Comparison of ENCODE assay signal across 2 cellular contexts in the genomic region with DNA sequence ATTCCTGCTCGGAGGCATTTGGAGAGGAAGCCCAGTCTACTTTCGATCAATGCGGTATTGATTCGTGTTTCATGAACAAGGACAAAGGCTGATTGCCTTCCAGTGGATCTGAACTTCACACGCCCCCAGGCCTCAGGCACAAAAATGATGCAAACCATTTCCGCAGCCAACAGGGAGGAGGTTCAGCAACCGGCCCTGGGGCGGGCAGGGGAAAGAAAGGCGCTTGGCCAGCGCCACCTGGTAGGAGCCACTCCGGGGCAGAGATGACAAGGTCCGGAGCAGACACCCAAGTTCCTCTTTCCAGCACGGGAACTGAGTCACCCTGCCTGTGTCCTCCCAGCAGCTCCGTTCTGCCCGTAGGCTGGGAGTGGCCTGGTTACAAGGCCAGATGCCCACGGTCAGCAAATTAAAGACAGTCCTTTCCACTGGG.
TF ChIP-seq lines count a peak whose summit lies in the region.

No MANE protein-coding gene starts in this region.

TF ChIP-seq in K562, 482 proteins besides CTCF, POLR2A, EP300 and RAD21 (continued from another document and continues in another):
- TF ChIP-seq, protein P1, sequence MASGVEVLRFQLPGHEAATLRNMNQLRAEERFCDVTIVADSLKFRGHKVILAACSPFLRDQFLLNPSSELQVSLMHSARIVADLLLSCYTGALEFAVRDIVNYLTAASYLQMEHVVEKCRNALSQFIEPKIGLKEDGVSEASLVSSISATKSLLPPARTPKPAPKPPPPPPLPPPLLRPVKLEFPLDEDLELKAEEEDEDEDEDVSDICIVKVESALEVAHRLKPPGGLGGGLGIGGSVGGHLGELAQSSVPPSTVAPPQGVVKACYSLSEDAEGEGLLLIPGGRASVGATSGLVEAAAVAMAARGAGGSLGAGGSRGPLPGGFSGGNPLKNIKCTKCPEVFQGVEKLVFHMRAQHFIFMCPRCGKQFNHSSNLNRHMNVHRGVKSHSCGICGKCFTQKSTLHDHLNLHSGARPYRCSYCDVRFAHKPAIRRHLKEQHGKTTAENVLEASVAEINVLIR (CRISPR knock-in tag; IDR thresholded peaks at IDR 0.05): no peak
- peak; percentile 33; the same call in 1 of the 2 replicates for TF ChIP-seq JUN (IDR thresholded peaks at IDR 0.05; ENCODE audit: borderline replicate concordance, low read depth, low read length)
- TF ChIP-seq JUN (CRISPR knock-in tag; IDR thresholded peaks at IDR 0.05; ENCODE audit: borderline replicate concordance): no peak
- TF ChIP-seq YY1 (IDR thresholded peaks at IDR 0.05; ENCODE audit: borderline replicate concordance in 1 of 3, control insufficient read depth in 1 of 3, extremely low read depth in 1 of 3, insufficient read depth in 3 of 3, insufficient read length in 1 of 3, insufficient replicate concordance in 2 of 3, low read depth in 1 of 3, low read length in 2 of 3): no peak
- TF ChIP-seq RHOXF2B (CRISPR knock-in tag; conservative IDR thresholded peaks at IDR 0.05): no peak
- TF ChIP-seq, protein P2, sequence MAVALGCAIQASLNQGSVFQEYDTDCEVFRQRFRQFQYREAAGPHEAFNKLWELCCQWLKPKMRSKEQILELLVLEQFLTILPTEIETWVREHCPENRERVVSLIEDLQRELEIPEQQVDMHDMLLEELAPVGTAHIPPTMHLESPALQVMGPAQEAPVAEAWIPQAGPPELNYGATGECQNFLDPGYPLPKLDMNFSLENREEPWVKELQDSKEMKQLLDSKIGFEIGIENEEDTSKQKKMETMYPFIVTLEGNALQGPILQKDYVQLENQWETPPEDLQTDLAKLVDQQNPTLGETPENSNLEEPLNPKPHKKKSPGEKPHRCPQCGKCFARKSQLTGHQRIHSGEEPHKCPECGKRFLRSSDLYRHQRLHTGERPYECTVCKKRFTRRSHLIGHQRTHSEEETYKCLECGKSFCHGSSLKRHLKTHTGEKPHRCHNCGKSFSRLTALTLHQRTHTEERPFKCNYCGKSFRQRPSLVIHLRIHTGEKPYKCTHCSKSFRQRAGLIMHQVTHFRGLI (CRISPR knock-in tag; IDR thresholded peaks at IDR 0.05): no peak
- no peak for TF ChIP-seq SREBF1 (IDR thresholded peaks at IDR 0.05; ENCODE audit: borderline replicate concordance, low read depth, low read length)
- TF ChIP-seq, protein P3, sequence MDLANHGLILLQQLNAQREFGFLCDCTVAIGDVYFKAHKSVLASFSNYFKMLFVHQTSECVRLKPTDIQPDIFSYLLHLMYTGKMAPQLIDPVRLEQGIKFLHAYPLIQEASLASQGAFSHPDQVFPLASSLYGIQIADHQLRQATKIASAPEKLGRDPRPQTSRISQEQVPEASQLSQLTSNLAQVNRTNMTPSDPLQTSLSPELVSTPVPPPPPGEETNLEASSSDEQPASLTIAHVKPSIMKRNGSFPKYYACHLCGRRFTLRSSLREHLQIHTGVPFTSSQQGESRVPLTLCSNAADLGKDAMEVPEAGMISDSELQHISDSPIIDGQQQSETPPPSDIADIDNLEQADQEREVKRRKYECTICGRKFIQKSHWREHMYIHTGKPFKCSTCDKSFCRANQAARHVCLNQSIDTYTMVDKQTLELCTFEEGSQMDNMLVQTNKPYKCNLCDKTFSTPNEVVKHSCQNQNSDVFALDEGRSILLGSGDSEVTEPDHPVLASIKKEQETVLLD (IDR thresholded peaks at IDR 0.05): no peak
- TF ChIP-seq, protein P4, sequence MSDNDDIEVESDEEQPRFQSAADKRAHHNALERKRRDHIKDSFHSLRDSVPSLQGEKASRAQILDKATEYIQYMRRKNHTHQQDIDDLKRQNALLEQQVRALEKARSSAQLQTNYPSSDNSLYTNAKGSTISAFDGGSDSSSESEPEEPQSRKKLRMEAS (CRISPR knock-in tag; IDR thresholded peaks at IDR 0.05): peak; percentile 18; the same call in 1 of the 2 replicates
- TF ChIP-seq, protein P5, sequence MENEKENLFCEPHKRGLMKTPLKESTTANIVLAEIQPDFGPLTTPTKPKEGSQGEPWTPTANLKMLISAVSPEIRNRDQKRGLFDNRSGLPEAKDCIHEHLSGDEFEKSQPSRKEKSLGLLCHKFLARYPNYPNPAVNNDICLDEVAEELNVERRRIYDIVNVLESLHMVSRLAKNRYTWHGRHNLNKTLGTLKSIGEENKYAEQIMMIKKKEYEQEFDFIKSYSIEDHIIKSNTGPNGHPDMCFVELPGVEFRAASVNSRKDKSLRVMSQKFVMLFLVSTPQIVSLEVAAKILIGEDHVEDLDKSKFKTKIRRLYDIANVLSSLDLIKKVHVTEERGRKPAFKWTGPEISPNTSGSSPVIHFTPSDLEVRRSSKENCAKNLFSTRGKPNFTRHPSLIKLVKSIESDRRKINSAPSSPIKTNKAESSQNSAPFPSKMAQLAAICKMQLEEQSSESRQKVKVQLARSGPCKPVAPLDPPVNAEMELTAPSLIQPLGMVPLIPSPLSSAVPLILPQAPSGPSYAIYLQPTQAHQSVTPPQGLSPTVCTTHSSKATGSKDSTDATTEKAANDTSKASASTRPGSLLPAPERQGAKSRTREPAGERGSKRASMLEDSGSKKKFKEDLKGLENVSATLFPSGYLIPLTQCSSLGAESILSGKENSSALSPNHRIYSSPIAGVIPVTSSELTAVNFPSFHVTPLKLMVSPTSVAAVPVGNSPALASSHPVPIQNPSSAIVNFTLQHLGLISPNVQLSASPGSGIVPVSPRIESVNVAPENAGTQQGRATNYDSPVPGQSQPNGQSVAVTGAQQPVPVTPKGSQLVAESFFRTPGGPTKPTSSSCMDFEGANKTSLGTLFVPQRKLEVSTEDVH (IDR thresholded peaks at IDR 0.05; ENCODE audit: low read depth, partially characterized antibody): no peak
- TF ChIP-seq ZZZ3 (IDR thresholded peaks at IDR 0.05): no peak
- TF ChIP-seq, protein P6, sequence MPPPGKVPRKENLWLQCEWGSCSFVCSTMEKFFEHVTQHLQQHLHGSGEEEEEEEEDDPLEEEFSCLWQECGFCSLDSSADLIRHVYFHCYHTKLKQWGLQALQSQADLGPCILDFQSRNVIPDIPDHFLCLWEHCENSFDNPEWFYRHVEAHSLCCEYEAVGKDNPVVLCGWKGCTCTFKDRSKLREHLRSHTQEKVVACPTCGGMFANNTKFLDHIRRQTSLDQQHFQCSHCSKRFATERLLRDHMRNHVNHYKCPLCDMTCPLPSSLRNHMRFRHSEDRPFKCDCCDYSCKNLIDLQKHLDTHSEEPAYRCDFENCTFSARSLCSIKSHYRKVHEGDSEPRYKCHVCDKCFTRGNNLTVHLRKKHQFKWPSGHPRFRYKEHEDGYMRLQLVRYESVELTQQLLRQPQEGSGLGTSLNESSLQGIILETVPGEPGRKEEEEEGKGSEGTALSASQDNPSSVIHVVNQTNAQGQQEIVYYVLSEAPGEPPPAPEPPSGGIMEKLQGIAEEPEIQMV (tag; conservative IDR thresholded peaks at IDR 0.05; ENCODE audit: low read depth): no peak
- no peak for TF ChIP-seq NR2F6 (CRISPR knock-in tag; IDR thresholded peaks at IDR 0.05)
- TF ChIP-seq, protein P7, sequence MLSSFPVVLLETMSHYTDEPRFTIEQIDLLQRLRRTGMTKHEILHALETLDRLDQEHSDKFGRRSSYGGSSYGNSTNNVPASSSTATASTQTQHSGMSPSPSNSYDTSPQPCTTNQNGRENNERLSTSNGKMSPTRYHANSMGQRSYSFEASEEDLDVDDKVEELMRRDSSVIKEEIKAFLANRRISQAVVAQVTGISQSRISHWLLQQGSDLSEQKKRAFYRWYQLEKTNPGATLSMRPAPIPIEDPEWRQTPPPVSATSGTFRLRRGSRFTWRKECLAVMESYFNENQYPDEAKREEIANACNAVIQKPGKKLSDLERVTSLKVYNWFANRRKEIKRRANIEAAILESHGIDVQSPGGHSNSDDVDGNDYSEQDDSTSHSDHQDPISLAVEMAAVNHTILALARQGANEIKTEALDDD (IDR thresholded peaks at IDR 0.05): no peak

TF ChIP-seq in liver, 16 proteins besides CTCF, POLR2A, EP300 and RAD21 (continued from another document):
- TF ChIP-seq, protein P8, sequence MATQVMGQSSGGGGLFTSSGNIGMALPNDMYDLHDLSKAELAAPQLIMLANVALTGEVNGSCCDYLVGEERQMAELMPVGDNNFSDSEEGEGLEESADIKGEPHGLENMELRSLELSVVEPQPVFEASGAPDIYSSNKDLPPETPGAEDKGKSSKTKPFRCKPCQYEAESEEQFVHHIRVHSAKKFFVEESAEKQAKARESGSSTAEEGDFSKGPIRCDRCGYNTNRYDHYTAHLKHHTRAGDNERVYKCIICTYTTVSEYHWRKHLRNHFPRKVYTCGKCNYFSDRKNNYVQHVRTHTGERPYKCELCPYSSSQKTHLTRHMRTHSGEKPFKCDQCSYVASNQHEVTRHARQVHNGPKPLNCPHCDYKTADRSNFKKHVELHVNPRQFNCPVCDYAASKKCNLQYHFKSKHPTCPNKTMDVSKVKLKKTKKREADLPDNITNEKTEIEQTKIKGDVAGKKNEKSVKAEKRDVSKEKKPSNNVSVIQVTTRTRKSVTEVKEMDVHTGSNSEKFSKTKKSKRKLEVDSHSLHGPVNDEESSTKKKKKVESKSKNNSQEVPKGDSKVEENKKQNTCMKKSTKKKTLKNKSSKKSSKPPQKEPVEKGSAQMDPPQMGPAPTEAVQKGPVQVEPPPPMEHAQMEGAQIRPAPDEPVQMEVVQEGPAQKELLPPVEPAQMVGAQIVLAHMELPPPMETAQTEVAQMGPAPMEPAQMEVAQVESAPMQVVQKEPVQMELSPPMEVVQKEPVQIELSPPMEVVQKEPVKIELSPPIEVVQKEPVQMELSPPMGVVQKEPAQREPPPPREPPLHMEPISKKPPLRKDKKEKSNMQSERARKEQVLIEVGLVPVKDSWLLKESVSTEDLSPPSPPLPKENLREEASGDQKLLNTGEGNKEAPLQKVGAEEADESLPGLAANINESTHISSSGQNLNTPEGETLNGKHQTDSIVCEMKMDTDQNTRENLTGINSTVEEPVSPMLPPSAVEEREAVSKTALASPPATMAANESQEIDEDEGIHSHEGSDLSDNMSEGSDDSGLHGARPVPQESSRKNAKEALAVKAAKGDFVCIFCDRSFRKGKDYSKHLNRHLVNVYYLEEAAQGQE (IDR thresholded peaks at IDR 0.05): peak; percentile 85
- TF ChIP-seq YY1 (IDR thresholded peaks at IDR 0.05) (peak; percentile 87), JUND (IDR thresholded peaks at IDR 0.05) (peak; percentile 90 to 95), NR2F2 (IDR thresholded peaks at IDR 0.05) (peak; percentile 74), HNF4A (conservative IDR thresholded peaks at IDR 0.05) (peak; percentile 93 to 97)
- TF ChIP-seq, protein P9, sequence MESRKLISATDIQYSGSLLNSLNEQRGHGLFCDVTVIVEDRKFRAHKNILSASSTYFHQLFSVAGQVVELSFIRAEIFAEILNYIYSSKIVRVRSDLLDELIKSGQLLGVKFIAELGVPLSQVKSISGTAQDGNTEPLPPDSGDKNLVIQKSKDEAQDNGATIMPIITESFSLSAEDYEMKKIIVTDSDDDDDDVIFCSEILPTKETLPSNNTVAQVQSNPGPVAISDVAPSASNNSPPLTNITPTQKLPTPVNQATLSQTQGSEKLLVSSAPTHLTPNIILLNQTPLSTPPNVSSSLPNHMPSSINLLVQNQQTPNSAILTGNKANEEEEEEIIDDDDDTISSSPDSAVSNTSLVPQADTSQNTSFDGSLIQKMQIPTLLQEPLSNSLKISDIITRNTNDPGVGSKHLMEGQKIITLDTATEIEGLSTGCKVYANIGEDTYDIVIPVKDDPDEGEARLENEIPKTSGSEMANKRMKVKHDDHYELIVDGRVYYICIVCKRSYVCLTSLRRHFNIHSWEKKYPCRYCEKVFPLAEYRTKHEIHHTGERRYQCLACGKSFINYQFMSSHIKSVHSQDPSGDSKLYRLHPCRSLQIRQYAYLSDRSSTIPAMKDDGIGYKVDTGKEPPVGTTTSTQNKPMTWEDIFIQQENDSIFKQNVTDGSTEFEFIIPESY (IDR thresholded peaks at IDR 0.05): peak; percentile 94
- TF ChIP-seq, protein P10, sequence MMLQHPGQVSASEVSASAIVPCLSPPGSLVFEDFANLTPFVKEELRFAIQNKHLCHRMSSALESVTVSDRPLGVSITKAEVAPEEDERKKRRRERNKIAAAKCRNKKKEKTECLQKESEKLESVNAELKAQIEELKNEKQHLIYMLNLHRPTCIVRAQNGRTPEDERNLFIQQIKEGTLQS (IDR thresholded peaks at IDR 0.05): peak; percentile 96
- TF ChIP-seq, protein P4 (IDR thresholded peaks at IDR 0.05): peak; percentile 99
